ENCODE assay signal across 18 cellular contexts in genomic region chr1:117683571-117684285, GRCh38.
DNase-seq lines count a peak whose midpoint lies in the region; ATAC-seq and TF ChIP-seq lines count a peak whose summit lies in the region.
"Had no signal": no experiment of that assay in that cellular context is flagged by ENCODE, and none has a peak within 500 bp of the region (broad histone marks: within the 10 kb centered on the region; RNA-seq: fewer than 3 reads in every experiment).

No MANE protein-coding gene starts in this region.

- H3K27me3 ChIP-seq in SK-N-SH (ENCODE audit: insufficient read depth) (no peaks in the 10 kb centered on the region), smooth muscle cell (ENCODE audit: low read depth) (no peaks in the 10 kb centered on the region)

- no peaks in the 10 kb centered on the region for H4K20me1 ChIP-seq in SK-N-SH (ENCODE audit: insufficient read depth)
- no peaks in the 10 kb centered on the region for H4K20me1 ChIP-seq in smooth muscle cell (ENCODE audit: low read depth)

- POLR2A ChIA-PET in SK-N-SH (lab: Yijun Ruan, JAX) = no interaction called here

- H3K27ac ChIP-seq in SK-N-SH (ENCODE audit: low read depth in 2 of 2, low read length in 1 of 2) = peak overlapping the region in 1 of 2 experiments; percentile 42; a peak in 1 of 4 replicates
- H3K27ac ChIP-seq in smooth muscle cell (ENCODE audit: low read depth) = no peak overlapping the region
- H3K27ac ChIP-seq: SK-N-MC had no signal

- H3K9me3 ChIP-seq in SK-N-SH (no peaks in the 10 kb centered on the region), smooth muscle cell (replicated peaks; ENCODE audit: low read depth) (no peaks in the 10 kb centered on the region)

- peaks cover 10% of the 10 kb centered on the region for H3K27me3 Mint-ChIP-seq in activated naive CD8-positive, alpha-beta T cell treated with anti-CD3 and anti-CD28 coated beads for 36 hours

- H3K4me3 ChIP-seq in SK-N-SH (ENCODE audit: low read depth in 2 of 2, low read length in 1 of 2) (no peak overlapping the region), smooth muscle cell (no peak overlapping the region)
- H3K4me3 ChIP-seq: SK-N-MC had no signal

- no peaks in the 10 kb centered on the region for H3K9me2 ChIP-seq in SK-N-SH

- TF ChIP-seq CTCF in SK-N-SH (IDR thresholded peaks at IDR 0.05) (no peak), smooth muscle cell (IDR thresholded peaks at IDR 0.05; ENCODE audit: borderline replicate concordance, insufficient read depth, poor library complexity, severe bottlenecking) (no peak)

- H3K9ac ChIP-seq in SK-N-SH (no peak overlapping the region), smooth muscle cell (ENCODE audit: low read depth) (no peak overlapping the region)

- H3K4me1 Mint-ChIP-seq in activated naive CD8-positive, alpha-beta T cell treated with anti-CD3 and anti-CD28 coated beads for 36 hours = no peaks in the 10 kb centered on the region
- H3K4me1 Mint-ChIP-seq: activated naive CD8-positive, alpha-beta T cell treated with anti-CD3 and anti-CD28 coated beads, Interleukin-2, amount 50 U/mL, for 24 hours had no signal

- no peaks in the 10 kb centered on the region for H3K9me3 Mint-ChIP-seq in activated naive CD8-positive, alpha-beta T cell treated with anti-CD3 and anti-CD28 coated beads for 36 hours
- H3K9me3 Mint-ChIP-seq: activated naive CD8-positive, alpha-beta T cell treated with anti-CD3 and anti-CD28 coated beads, Interleukin-2, amount 50 U/mL, for 24 hours; mesothelial cell of epicardium had no signal

- 0 out of 2 replicates have a peak overlapping the region, but pooled peaks have one; percentile 15 for H3K4me2 ChIP-seq in SK-N-SH
- peak overlapping the region; percentile 22 for H3K4me2 ChIP-seq in smooth muscle cell

- H3K4me1 ChIP-seq in SK-N-SH (ENCODE audit: control insufficient read depth in 1 of 2, insufficient read depth in 2 of 2, low read depth in 1 of 2, low read length in 1 of 2) = peaks cover under 1 to 14% of the 10 kb centered on the region in 2 experiments
- no peaks in the 10 kb centered on the region for H3K4me1 ChIP-seq in smooth muscle cell (ENCODE audit: low read depth)

- H2AFZ ChIP-seq in SK-N-SH (ENCODE audit: low read depth) (0 out of 2 replicates have a peak overlapping the region, but pooled peaks have one; percentile 14), smooth muscle cell (ENCODE audit: low read depth) (no peak overlapping the region)

- TF ChIP-seq EP300 in SK-N-SH (IDR thresholded peaks at IDR 0.05; ENCODE audit: borderline replicate concordance in 1 of 2, low read depth in 1 of 2, low read length in 1 of 2) = no peak

- peak; percentile 40 for DNase-seq in GM04504 (ENCODE audit: low read depth)
- DNase-seq in SK-N-SH = no peak
- peak; percentile 49 for DNase-seq in Right ventricle myocardium superior
- DNase-seq in smooth muscle cell (lab: John Stamatoyannopoulos, UW; ENCODE audit: unreplicated experiment) = no peak
- DNase-seq in GOT3 (lab: John Stamatoyannopoulos, UW) = no peak
- no peak for DNase-seq in activated naive CD4-positive, alpha-beta T cell (lab: John Stamatoyannopoulos, UW)
- DNase-seq in activated naive CD8-positive, alpha-beta T cell treated with anti-CD3 and anti-CD28 coated beads for 36 hours = no peak
- DNase-seq: activated CD4-positive, alpha-beta T cell treated with anti-CD3 and anti-CD28 coated beads, Interleukin-2, amount 50 U/mL, for 4 hours; activated naive CD8-positive, alpha-beta T cell treated with anti-CD3 and anti-CD28 coated beads, Interleukin-2, amount 50 U/mL, for 24 hours; DMS79 treated with DMSO at 0.1 percent for 48 hours; KBM-7; NCI-H1417 treated with DMSO at 0.1 percent for 48 hours; NCI-H2227 treated with DMSO at 0.1 percent for 48 hours; occipital lobe had no signal

- intact Hi-C loops in Right ventricle myocardium superior (cut with DNase I) = no loop called here

- CTCF ChIA-PET in SK-N-SH (lab: Yijun Ruan, JAX) = interaction anchor here (0.9 to 1.0 kb wide), 2 partner anchors 70 to 148 kb away, joined by 3 read pairs; no protein-coding TSS in a partner anchor

- H3K4me3 Mint-ChIP-seq in activated naive CD8-positive, alpha-beta T cell treated with anti-CD3 and anti-CD28 coated beads for 36 hours = no peak overlapping the region
- H3K4me3 Mint-ChIP-seq: activated naive CD8-positive, alpha-beta T cell treated with anti-CD3 and anti-CD28 coated beads, Interleukin-2, amount 50 U/mL, for 24 hours; mesothelial cell of epicardium had no signal

- WGBS in SK-N-SH (ENCODE audit: low lambda C conversion rate) = 71% methylated on average over 6 of the region's 6 CpGs
- WGBS in smooth muscle cell (ENCODE audit: low lambda C conversion rate) = 46% methylated on average over 6 of the region's 6 CpGs

- ATAC-seq in Right ventricle myocardium superior (ENCODE audit: poor library complexity) = peak; percentile 63
- ATAC-seq in GM18520 (IDR thresholded peaks at IDR 0.05; ENCODE audit: unreplicated experiment) = no peak
- ATAC-seq: activated naive CD8-positive, alpha-beta T cell treated with anti-CD3 and anti-CD28 coated beads, Interleukin-2, amount 50 U/mL, for 24 hours; HCT116 had no signal

- H3K79me2 ChIP-seq in SK-N-SH (ENCODE audit: insufficient read depth) = no peaks in the 10 kb centered on the region
- no peaks in the 10 kb centered on the region for H3K79me2 ChIP-seq in smooth muscle cell (ENCODE audit: low read depth)

- no peaks in the 10 kb centered on the region for H3K36me3 Mint-ChIP-seq in activated naive CD8-positive, alpha-beta T cell treated with anti-CD3 and anti-CD28 coated beads for 36 hours
- H3K36me3 Mint-ChIP-seq: mesothelial cell of epicardium had no signal

- H3K36me3 ChIP-seq in SK-N-SH (replicated peaks in 1 of 2; ENCODE audit: control insufficient read depth in 1 of 2, insufficient read depth in 2 of 2, low read length in 1 of 2) (no peaks in the 10 kb centered on the region), smooth muscle cell (ENCODE audit: low read depth) (no peaks in the 10 kb centered on the region)

- TF ChIP-seq RAD21 in SK-N-SH (IDR thresholded peaks at IDR 0.05; ENCODE audit: low read length) = no peak

- H3F3A ChIP-seq in SK-N-SH (replicated peaks; ENCODE audit: insufficient read depth) (no peaks in the 10 kb centered on the region), smooth muscle cell (ENCODE audit: low read depth) (no peaks in the 10 kb centered on the region)

- H3K27ac Mint-ChIP-seq in activated naive CD8-positive, alpha-beta T cell treated with anti-CD3 and anti-CD28 coated beads for 36 hours = no peak overlapping the region
- H3K27ac Mint-ChIP-seq: activated naive CD8-positive, alpha-beta T cell treated with anti-CD3 and anti-CD28 coated beads, Interleukin-2, amount 50 U/mL, for 24 hours; mesothelial cell of epicardium had no signal

TF ChIP-seq in SK-N-SH, 30 proteins besides CTCF, POLR2A, EP300 and RAD21:
- TF ChIP-seq, protein P1, sequence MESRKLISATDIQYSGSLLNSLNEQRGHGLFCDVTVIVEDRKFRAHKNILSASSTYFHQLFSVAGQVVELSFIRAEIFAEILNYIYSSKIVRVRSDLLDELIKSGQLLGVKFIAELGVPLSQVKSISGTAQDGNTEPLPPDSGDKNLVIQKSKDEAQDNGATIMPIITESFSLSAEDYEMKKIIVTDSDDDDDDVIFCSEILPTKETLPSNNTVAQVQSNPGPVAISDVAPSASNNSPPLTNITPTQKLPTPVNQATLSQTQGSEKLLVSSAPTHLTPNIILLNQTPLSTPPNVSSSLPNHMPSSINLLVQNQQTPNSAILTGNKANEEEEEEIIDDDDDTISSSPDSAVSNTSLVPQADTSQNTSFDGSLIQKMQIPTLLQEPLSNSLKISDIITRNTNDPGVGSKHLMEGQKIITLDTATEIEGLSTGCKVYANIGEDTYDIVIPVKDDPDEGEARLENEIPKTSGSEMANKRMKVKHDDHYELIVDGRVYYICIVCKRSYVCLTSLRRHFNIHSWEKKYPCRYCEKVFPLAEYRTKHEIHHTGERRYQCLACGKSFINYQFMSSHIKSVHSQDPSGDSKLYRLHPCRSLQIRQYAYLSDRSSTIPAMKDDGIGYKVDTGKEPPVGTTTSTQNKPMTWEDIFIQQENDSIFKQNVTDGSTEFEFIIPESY (IDR thresholded peaks at IDR 0.05; ENCODE audit: borderline replicate concordance, low read depth) = no peak
- TF ChIP-seq PBX3 (IDR thresholded peaks at IDR 0.05) = peak; percentile 63
- peak; percentile 7; the same call in 1 of the 2 replicates for TF ChIP-seq NFIC (IDR thresholded peaks at IDR 0.05; ENCODE audit: borderline replicate concordance)
TF ChIP-seq in SK-N-SH: peak in this region for 2.

Comparison
In these comparisons a context has a peak if more than half of its experiments do, and no peak if none do; other contexts are left out.
1. DNase-seq: peak in GM04504 (single experiment) and Right ventricle myocardium superior (single experiment); none in SK-N-SH (single experiment), smooth muscle cell (single experiment), GOT3 (single experiment), activated naive CD4-positive, alpha-beta T cell (0 of 4) and activated naive CD8-positive, alpha-beta T cell treated with anti-CD3 and anti-CD28 coated beads for 36 hours (single experiment).